Comparison of ENCODE assay signal across 1 cellular context in genomic region chr1:95013948-95014574, GRCh38.
TF ChIP-seq lines count a peak whose summit lies in the region.

No MANE protein-coding gene starts in this region.

TF ChIP-seq in WTC11, 78 proteins besides CTCF, POLR2A, EP300 and RAD21 (continued from another document):
- no peak for TF ChIP-seq E2F4 (CRISPR knock-in tag; IDR thresholded peaks at IDR 0.05; ENCODE audit: borderline replicate concordance, low read depth)
